In genomic region chr1:246492611-246493245, GRCh38 we compare ENCODE assay signal across 8 cellular contexts. TPM values are rescaled to one million over a fixed set of nuclear protein-coding genes. Genes with fewer than 3 reads are reported as not detected.
A peak's percentile ranks its signal among the peaks of the same experiment; 100 is the strongest.
DNase-seq lines count a peak whose midpoint lies in the region; ATAC-seq, FAIRE-seq and TF ChIP-seq lines count a peak whose summit lies in the region.

No MANE protein-coding gene starts in this region.

- TF ChIP-seq POLR2A in right lobe of liver (IDR thresholded peaks at IDR 0.05) = no peak

- ATAC-seq in right lobe of liver (peak; percentile 92 to 97 (median 94)), HG02571 (IDR thresholded peaks at IDR 0.05; ENCODE audit: unreplicated experiment) (no peak)

- no peaks in the 10 kb centered on the region for H3K9me3 ChIP-seq in right lobe of liver

- no peaks in the 10 kb centered on the region for H3K27me3 Mint-ChIP-seq in T-helper 2 cell treated with Interferon-gamma antibody and Interleukin-4, amounts not matched to agents 5 μg/mL and 100 μg/mL, for 36 hours (ENCODE audit: low read depth)

- H3K4me1 Mint-ChIP-seq in T-helper 2 cell treated with Interferon-gamma antibody and Interleukin-4, amounts not matched to agents 5 μg/mL and 100 μg/mL, for 36 hours (ENCODE audit: low read depth) = peaks cover 4% of the 10 kb centered on the region

- H3K36me3 ChIP-seq in right lobe of liver = no peaks in the 10 kb centered on the region

- TF ChIP-seq CTCF in AG09319 (IDR thresholded peaks at IDR 0.05; ENCODE audit: low read depth, low read length) (peak; percentile 95), right lobe of liver (IDR thresholded peaks at IDR 0.05) (peak; percentile 56 to 82 (median 80))

- H3K27me3 ChIP-seq in right lobe of liver = no peaks in the 10 kb centered on the region

- intact Hi-C loops in right lobe of liver (cut with DNase I) = no loop called here

- H3K9me3 Mint-ChIP-seq in T-helper 2 cell treated with Interferon-gamma antibody and Interleukin-4, amounts not matched to agents 5 μg/mL and 100 μg/mL, for 36 hours = no peaks in the 10 kb centered on the region

- no peak overlapping the region for H3K27ac Mint-ChIP-seq in T-helper 2 cell treated with Interferon-gamma antibody and Interleukin-4, amounts not matched to agents 5 μg/mL and 100 μg/mL, for 36 hours

- no peaks in the 10 kb centered on the region for H3K36me3 Mint-ChIP-seq in T-helper 2 cell treated with Interferon-gamma antibody and Interleukin-4, amounts not matched to agents 5 μg/mL and 100 μg/mL, for 36 hours (ENCODE audit: low read depth)

- peak; percentile 71 for FAIRE-seq in GM19239 (lab: Jason Lieb, UNC)

- H3K27ac ChIP-seq in right lobe of liver = no peak overlapping the region

- no peak overlapping the region for H3K4me3 ChIP-seq in right lobe of liver

- DNase-seq in AG09319 (ENCODE audit: extremely low read depth, low read depth) (peak; percentile 49), GM19239 (ENCODE audit: insufficient read length, low spot score) (no peak), NCI-H1436 treated with DMSO at 0.1 percent for 48 hours (lab: John Stamatoyannopoulos, UW) (peak; percentile 50), dermis blood vessel endothelial cell (peak; percentile 87), right lobe of liver (peak in 2 of 3 donors; percentile 62 to 63)
- DNase-seq in T-helper 2 cell treated with Interferon-gamma antibody and Interleukin-4, amounts not matched to agents 5 μg/mL and 100 μg/mL, for 36 hours (ENCODE audit: low spot score) = peak; percentile 21
- DNase-seq in stimulated activated naive CD4-positive, alpha-beta T cell treated with Interleukin-2 at 50 U/mL for 16 hours (lab: John Stamatoyannopoulos, UW) = peak; percentile 26

- no peaks in the 10 kb centered on the region for H3K4me1 ChIP-seq in right lobe of liver

- WGBS in right lobe of liver (ENCODE audit: insufficient coverage, low coverage, low lambda C conversion rate, missing lambda C conversion rate) = 29% methylated on average over 3 of the region's 3 CpGs

- H3K4me3 Mint-ChIP-seq in T-helper 2 cell treated with Interferon-gamma antibody and Interleukin-4, amounts not matched to agents 5 μg/mL and 100 μg/mL, for 36 hours = no peak overlapping the region

RNA-seq across cellular contexts. Expression of gene SMYD3, which starts 14.4 kb away (rescaled TPM):
- 21.3 and 22.0 TPM in 2 replicates for total RNA-seq in dermis blood vessel endothelial cell
- 10 to 100 TPM in 1 of 6 experiments, 1 to 10 TPM in 5; 6.3 to 10.0 (median 6.6) TPM for total RNA-seq in right lobe of liver
